9 cellular contexts compared by ENCODE assay signal in genomic region chr14:64478634-64479250, GRCh38. TPM values are rescaled to one million over a fixed set of nuclear protein-coding genes. Genes with fewer than 3 reads are reported as not detected.
DNase-seq lines count a peak whose midpoint lies in the region; ATAC-seq and TF ChIP-seq lines count a peak whose summit lies in the region.
"Had no signal": no experiment of that assay in that cellular context is flagged by ENCODE, and none has a peak within 500 bp of the region (broad histone marks: within the 10 kb centered on the region; RNA-seq: fewer than 3 reads in every experiment).

No MANE protein-coding gene starts in this region.

- H3K4me1 Mint-ChIP-seq in endodermal cell: no peaks in the 10 kb centered on the region
- peaks cover 10% of the 10 kb centered on the region for H3K4me1 Mint-ChIP-seq in activated T-helper 17 cell treated with anti-CD3 and anti-CD28 coated beads, Interleukin-2, amount 50 U/mL, for 72 hours

- peaks cover 4% of the 10 kb centered on the region for H3K36me3 ChIP-seq in endodermal cell (ENCODE audit: control insufficient read depth, insufficient read depth, low read length)
- no peaks in the 10 kb centered on the region for H3K36me3 ChIP-seq in psoas muscle (ENCODE audit: insufficient read depth in 1 of 2, low read depth in 1 of 2)

- no peak overlapping the region for H3K4me3 ChIP-seq in endodermal cell (ENCODE audit: low read length)
- H3K4me3 ChIP-seq in psoas muscle: no peak overlapping the region

- H3K36me3 Mint-ChIP-seq in endodermal cell (ENCODE audit: low read depth): peaks cover 9% of the 10 kb centered on the region
- H3K36me3 Mint-ChIP-seq in activated T-helper 17 cell treated with anti-CD3 and anti-CD28 coated beads, Interleukin-2, amount 50 U/mL, for 72 hours (ENCODE audit: low read depth): peaks cover 78% of the 10 kb centered on the region

- no peaks in the 10 kb centered on the region for H3K27me3 ChIP-seq in endodermal cell (ENCODE audit: control insufficient read depth, insufficient read depth, low read length, poor library complexity, severe bottlenecking)
- no peaks in the 10 kb centered on the region for H3K27me3 ChIP-seq in psoas muscle (ENCODE audit: insufficient read depth in 3 of 3, low read length in 2 of 3)

- H3K9me3 Mint-ChIP-seq in endodermal cell: no peaks in the 10 kb centered on the region
- H3K9me3 Mint-ChIP-seq in activated T-helper 17 cell treated with anti-CD3 and anti-CD28 coated beads, Interleukin-2, amount 50 U/mL, for 72 hours: no peaks in the 10 kb centered on the region
- H3K9me3 Mint-ChIP-seq: naive thymus-derived CD8-positive, alpha-beta T cell had no signal

- DNase-seq in NCI-H1105 treated with DMSO at 0.1 percent for 48 hours (lab: John Stamatoyannopoulos, UW): peak; percentile 47
- no peak for DNase-seq in NCI-H1105 (lab: John Stamatoyannopoulos, UW)
- peak; percentile 70 for DNase-seq in NCI-H1694 treated with DMSO at 0.1 percent for 48 hours (lab: John Stamatoyannopoulos, UW)
- no peak for DNase-seq in endodermal cell
- no peak for DNase-seq in psoas muscle
- DNase-seq in DMS114 treated with DMSO at 0.1 percent for 48 hours (lab: John Stamatoyannopoulos, UW; ENCODE audit: unreplicated experiment): no peak
- no peak for DNase-seq in middle frontal gyrus (ENCODE audit: extremely low spot score, low spot score)

- no peak overlapping the region for H3K4me3 Mint-ChIP-seq in endodermal cell
- H3K4me3 Mint-ChIP-seq in activated T-helper 17 cell treated with anti-CD3 and anti-CD28 coated beads, Interleukin-2, amount 50 U/mL, for 72 hours: no peak overlapping the region
- H3K4me3 Mint-ChIP-seq: naive thymus-derived CD8-positive, alpha-beta T cell had no signal

- ATAC-seq in psoas muscle: no peak
- no peak for ATAC-seq in activated T-helper 17 cell treated with anti-CD3 and anti-CD28 coated beads, Interleukin-2, amount 50 U/mL, for 72 hours (replicated peaks)
- ATAC-seq: naive thymus-derived CD8-positive, alpha-beta T cell had no signal

- no peak overlapping the region for H3K27ac Mint-ChIP-seq in endodermal cell
- H3K27ac Mint-ChIP-seq in activated T-helper 17 cell treated with anti-CD3 and anti-CD28 coated beads, Interleukin-2, amount 50 U/mL, for 72 hours: no peak overlapping the region

- H3K27me3 Mint-ChIP-seq in endodermal cell (ENCODE audit: insufficient read depth): no peaks in the 10 kb centered on the region
- H3K27me3 Mint-ChIP-seq in activated T-helper 17 cell treated with anti-CD3 and anti-CD28 coated beads, Interleukin-2, amount 50 U/mL, for 72 hours: no peaks in the 10 kb centered on the region
- H3K27me3 Mint-ChIP-seq: naive thymus-derived CD8-positive, alpha-beta T cell had no signal

- H3K9me3 ChIP-seq in endodermal cell (ENCODE audit: control insufficient read depth, low read length): no peaks in the 10 kb centered on the region
- no peaks in the 10 kb centered on the region for H3K9me3 ChIP-seq in psoas muscle

- TF ChIP-seq CTCF in endodermal cell (conservative IDR thresholded peaks at IDR 0.05) (peak; percentile 56), psoas muscle (IDR thresholded peaks at IDR 0.05) (peak; percentile 32)

- H3K4me1 ChIP-seq in endodermal cell (ENCODE audit: control insufficient read depth, insufficient read depth, low read length): no peaks in the 10 kb centered on the region
- H3K4me1 ChIP-seq in psoas muscle: no peaks in the 10 kb centered on the region

- no peak overlapping the region for H3K27ac ChIP-seq in endodermal cell (ENCODE audit: low read depth, low read length)
- no peak overlapping the region for H3K27ac ChIP-seq in psoas muscle

- intact Hi-C loops in psoas muscle (cut with DNase I): loop anchor here in 1 of 2 donors (10.0 kb wide), 1 partner anchor 134 kb away; no protein-coding TSS in a partner anchor

- no peak overlapping the region for H3K9ac ChIP-seq in endodermal cell (ENCODE audit: extremely low read depth, low read length, poor library complexity, severe bottlenecking)

RNA-seq across cellular contexts. Expression of gene AKAP5, which starts 13.4 kb away (rescaled TPM):
- total RNA-seq in endodermal cell (1 to 10 TPM; 1.3 to 2.0 TPM), psoas muscle (under 1 TPM; 0.06 to 0.18 (median 0.14) TPM)
- polyA plus RNA-seq in endodermal cell (2013, experiment 1 of 2): 0.78 TPM
- polyA plus RNA-seq in endodermal cell (2013, experiment 2 of 2): 0.95 TPM
- under 1 TPM; 0.01 to 0.08 (median 0.04) TPM for polyA plus RNA-seq in psoas muscle
- 1 to 10 TPM in 1 of 2 donors, under 1 TPM in 1; 0.82 to 1.0 TPM for total RNA-seq in activated T-helper 17 cell treated with anti-CD3 and anti-CD28 coated beads, Interleukin-2, amount 50 U/mL, for 72 hours

RNA-seq across cellular contexts. Expression of gene ZBTB25, which starts 24.9 kb away (rescaled TPM):
- 10 to 100 TPM; 14.0 to 17.0 TPM for total RNA-seq in endodermal cell
- 9.0 TPM for polyA plus RNA-seq in endodermal cell (2013, experiment 1 of 2)
- 8.7 TPM for polyA plus RNA-seq in endodermal cell (2013, experiment 2 of 2)
- 10 to 100 TPM; 10.2 to 12.7 (median 11.8) TPM for total RNA-seq in psoas muscle
- 10 to 100 TPM in 1 of 3 donors, 1 to 10 TPM in 2; 2.7 to 11.2 (median 3.2) TPM for polyA plus RNA-seq in psoas muscle
- total RNA-seq in activated T-helper 17 cell treated with anti-CD3 and anti-CD28 coated beads, Interleukin-2, amount 50 U/mL, for 72 hours: 10 to 100 TPM; 29.7 to 88.5 TPM

RNA-seq across cellular contexts. Expression of gene ZBTB1, which starts 25.8 kb away (rescaled TPM):
- total RNA-seq in endodermal cell: 10 to 100 TPM; 31.0 to 32.4 TPM
- polyA plus RNA-seq in endodermal cell (2013, experiment 1 of 2): 24.3 TPM
- polyA plus RNA-seq in endodermal cell (2013, experiment 2 of 2): 23.0 TPM
- 10 to 100 TPM; 18.6 to 26.3 (median 22.7) TPM for total RNA-seq in psoas muscle
- 10 to 100 TPM; 11.0 to 39.2 (median 13.8) TPM for polyA plus RNA-seq in psoas muscle
- 100 to 1,000 TPM in 1 of 2 donors, 10 to 100 TPM in 1; 75.6 to 154 TPM for total RNA-seq in activated T-helper 17 cell treated with anti-CD3 and anti-CD28 coated beads, Interleukin-2, amount 50 U/mL, for 72 hours

Comparison
In these comparisons a context has a peak if more than half of its experiments do, and no peak if none do; other contexts are left out.
1. DNase-seq: peak in NCI-H1105 treated with DMSO at 0.1 percent for 48 hours (single experiment) and NCI-H1694 treated with DMSO at 0.1 percent for 48 hours (single experiment); none in NCI-H1105 (single experiment), endodermal cell (single experiment), psoas muscle (0 of 2), DMS114 treated with DMSO at 0.1 percent for 48 hours (single experiment) and middle frontal gyrus (single experiment).